In genomic region chr9:124858330-124859046, GRCh38 we compare ENCODE assay signal across 1 cellular context.
TF ChIP-seq lines count a peak whose summit lies in the region.

No MANE protein-coding gene starts in this region.

TF ChIP-seq in GM12878, 131 proteins besides CTCF, POLR2A, EP300 and RAD21:
- TF ChIP-seq SREBF1 (IDR thresholded peaks at IDR 0.05; ENCODE audit: low read length) (no peak), NFIC (IDR thresholded peaks at IDR 0.05; ENCODE audit: low read depth, low read length) (no peak), WRNIP1 (IDR thresholded peaks at IDR 0.05; ENCODE audit: borderline replicate concordance, low read depth, low read length) (no peak), SRF (IDR thresholded peaks at IDR 0.05; ENCODE audit: low read depth in 2 of 2, low read length in 2 of 2) (no peak), SIX5 (IDR thresholded peaks at IDR 0.05; ENCODE audit: low read depth, low read length, severe bottlenecking) (no peak), STAT1 (conservative IDR thresholded peaks at IDR 0.05) (no peak), BHLHE40 (IDR thresholded peaks at IDR 0.05; ENCODE audit: borderline replicate concordance in 1 of 2, low read depth in 2 of 2, low read length in 1 of 2) (no peak), ZNF24 (IDR thresholded peaks at IDR 0.05) (no peak), LARP7 (IDR thresholded peaks at IDR 0.05) (no peak), SUZ12 (IDR thresholded peaks at IDR 0.05; ENCODE audit: unreplicated experiment) (no peak), IRF5 (IDR thresholded peaks at IDR 0.05; ENCODE audit: borderline replicate concordance) (no peak), ZNF687 (IDR thresholded peaks at IDR 0.05) (no peak), PAX8 (IDR thresholded peaks at IDR 0.05) (no peak), ZBTB40 (IDR thresholded peaks at IDR 0.05; ENCODE audit: borderline replicate concordance) (no peak), SMAD1 (IDR thresholded peaks at IDR 0.05; ENCODE audit: low read depth, partially characterized antibody) (no peak), HDAC6 (IDR thresholded peaks at IDR 0.05; ENCODE audit: unreplicated experiment) (no peak), RELB (IDR thresholded peaks at IDR 0.05; ENCODE audit: low read depth) (no peak), E2F4 (IDR thresholded peaks at IDR 0.05; ENCODE audit: low read depth, low read length) (no peak), SIN3A (IDR thresholded peaks at IDR 0.05; ENCODE audit: low read depth, low read length) (no peak)
